ENCODE assay signal across 12 cellular contexts in genomic region chr2:19355931-19356544, GRCh38. TPM values are rescaled to one million over a fixed set of nuclear protein-coding genes. Genes with fewer than 3 reads are reported as not detected.
DNase-seq lines count a peak whose midpoint lies in the region; ATAC-seq and TF ChIP-seq lines count a peak whose summit lies in the region.
"Had no signal": no experiment of that assay in that cellular context is flagged by ENCODE, and none has a peak within 500 bp of the region (broad histone marks: within the 10 kb centered on the region; RNA-seq: fewer than 3 reads in every experiment).

No MANE protein-coding gene starts in this region.

- H3K9me3 ChIP-seq in tibial artery, result no peaks in the 10 kb centered on the region

- peak overlapping the region; percentile 93 to 96 for H3K27ac ChIP-seq in tibial artery
- H3K27ac ChIP-seq: BLaER1 treated with 17β-estradiol and CSF1 and Interleukin-3, amounts not matched to agents 10 nM and 100 nM had no signal

- H3K36me3 ChIP-seq in tibial artery, result peaks cover 0 to 23% (median 18%) of the 10 kb centered on the region in 3 donors
- H3K36me3 ChIP-seq: BLaER1 treated with 17β-estradiol and CSF1 and Interleukin-3, amounts not matched to agents 10 nM and 100 nM had no signal

- ATAC-seq in activated T-cell treated with anti-CD3 and anti-CD28 coated beads, Interleukin-2, amount 50 U/mL, for 72 hours (replicated peaks in 1 of 2), result no peak
- ATAC-seq in memory B cell (ENCODE audit: low read depth), result no peak
- ATAC-seq: stimulated activated naive CD8-positive, alpha-beta T cell treated with anti-CD3 and anti-CD28 coated beads, Interleukin-15, Interleukin-2, amounts not matched to agents 100 U/mL and 50 U/mL, for 24 hours had no signal

- peak overlapping the region; percentile 43 for H3K27ac Mint-ChIP-seq in activated T-cell treated with anti-CD3 and anti-CD28 coated beads, Interleukin-2, amount 50 U/mL, for 72 hours
- H3K27ac Mint-ChIP-seq in memory B cell, result peak overlapping the region; percentile 3

- intact Hi-C loops in tibial artery (cut with DNase I; ENCODE audit: low total_unique reads), result loop anchor here (10.0 kb wide), 1 partner anchor 379 kb away; no protein-coding TSS in a partner anchor

- peaks cover 43% of the 10 kb centered on the region for H3K4me1 Mint-ChIP-seq in activated T-cell treated with anti-CD3 and anti-CD28 coated beads, Interleukin-2, amount 50 U/mL, for 72 hours (ENCODE audit: low read depth)
- peaks cover 13% of the 10 kb centered on the region for H3K4me1 Mint-ChIP-seq in memory B cell

- H3K27me3 ChIP-seq in tibial artery, result no peaks in the 10 kb centered on the region

- H3K36me3 Mint-ChIP-seq in activated T-cell treated with anti-CD3 and anti-CD28 coated beads, Interleukin-2, amount 50 U/mL, for 72 hours (ENCODE audit: insufficient read depth in 2 of 2), result peaks cover 0 to 1% of the 10 kb centered on the region in 2 donors
- H3K36me3 Mint-ChIP-seq in memory B cell, result no peaks in the 10 kb centered on the region

- no peak for TF ChIP-seq CTCF in cardiac fibroblast (IDR thresholded peaks at IDR 0.05; ENCODE audit: low read depth, low read length)
- TF ChIP-seq CTCF in tibial artery (IDR thresholded peaks at IDR 0.05), result no peak

- peak overlapping the region; percentile 72 to 77 for H3K4me3 Mint-ChIP-seq in activated T-cell treated with anti-CD3 and anti-CD28 coated beads, Interleukin-2, amount 50 U/mL, for 72 hours
- H3K4me3 Mint-ChIP-seq in memory B cell, result no peak overlapping the region

- peaks cover 80% of the 10 kb centered on the region for H3K27me3 Mint-ChIP-seq in activated T-cell treated with anti-CD3 and anti-CD28 coated beads, Interleukin-2, amount 50 U/mL, for 72 hours (ENCODE audit: low read depth)
- H3K27me3 Mint-ChIP-seq in memory B cell, result peaks cover 48% of the 10 kb centered on the region

- DNase-seq in activated T-cell treated with anti-CD3 and anti-CD28 coated beads, Interleukin-2, amount 50 U/mL, for 72 hours, result no peak
- DNase-seq in activated T-cell treated with anti-CD3 and anti-CD28 coated beads for 4 hours, result no peak
- DNase-seq in cardiac fibroblast (ENCODE audit: low read depth in 2 of 2), result peak in 1 of 2 donors; percentile 32
- DNase-seq in memory B cell (ENCODE audit: low spot score in 2 of 2), result no peak
- no peak for DNase-seq in tibial artery
- DNase-seq in HuH-7.5 (ENCODE audit: low spot score), result no peak
- no peak for DNase-seq in stimulated activated CD4-positive, alpha-beta T cell treated with anti-CD3 and anti-CD28 coated beads, Interleukin-15, amount 100 ng/mL, for 24 hours
- DNase-seq in ecto neural progenitor cell (ENCODE audit: low spot score), result no peak
- DNase-seq: activated CD4-positive, alpha-beta T cell treated with anti-CD3 and anti-CD28 coated beads, Interleukin-2, amount 50 U/mL, for 4 hours; stimulated activated naive CD8-positive, alpha-beta T cell treated with anti-CD3 and anti-CD28 coated beads, Interleukin-15, Interleukin-2, amounts not matched to agents 100 U/mL and 50 U/mL, for 24 hours had no signal

- H3K4me3 ChIP-seq in cardiac fibroblast (replicated peaks in 1 of 2; ENCODE audit: low read depth in 2 of 2, low read length in 2 of 2) (peak overlapping the region; percentile 76 to 87), tibial artery (peak overlapping the region; percentile 82 to 95)

- H3K9me3 Mint-ChIP-seq in activated T-cell treated with anti-CD3 and anti-CD28 coated beads, Interleukin-2, amount 50 U/mL, for 72 hours, result no peaks in the 10 kb centered on the region
- no peaks in the 10 kb centered on the region for H3K9me3 Mint-ChIP-seq in memory B cell

- peaks cover 0 to 57% (median 36%) of the 10 kb centered on the region in 4 donors for H3K4me1 ChIP-seq in tibial artery

RNA-seq across cellular contexts. Expression of gene OSR1, which starts 2.4 kb away (rescaled TPM):
- total RNA-seq in activated T-cell treated with anti-CD3 and anti-CD28 coated beads, Interleukin-2, amount 50 U/mL, for 72 hours, result not detected
- total RNA-seq: pulmonary artery endothelial cell had no signal
